8 cellular contexts compared by ENCODE assay signal in genomic region chr7:96075510-96076349, GRCh38.
DNase-seq lines count a peak whose midpoint lies in the region; ATAC-seq, FAIRE-seq and TF ChIP-seq lines count a peak whose summit lies in the region.

No MANE protein-coding gene starts in this region.

- peaks cover 5% of the 10 kb centered on the region for H3K4me1 Mint-ChIP-seq in activated CD4-positive, alpha-beta T cell treated with anti-CD3 and anti-CD28 coated beads, Interleukin-2, amount 10 ng/mL, durations not matched to agents 24 days and 14 days

- H3K9ac ChIP-seq in HepG2 (ENCODE audit: insufficient read depth, low read depth, low read length), result no peak overlapping the region

- intact Hi-C loops in activated CD4-positive, alpha-beta T cell treated with anti-CD3 and anti-CD28 coated beads, Interleukin-2, amount 10 ng/mL, durations not matched to agents 24 days and 14 days (cut with micrococcal nuclease), result loop anchor here (1.0 to 10.0 kb wide), 6 partner anchors 161 to 952 kb away; partner anchors contain the start of genes SEM1 and SLC25A13
- intact Hi-C loops in HepG2 (cut with micrococcal nuclease; ENCODE audit: unreplicated experiment), result loop anchor here (1.0 to 10.0 kb wide), 7 partner anchors 159 to 990 kb away; partner anchors contain the start of genes DLX6 and SEM1

- TF ChIP-seq CTCF in HepG2 (CRISPR knock-in tag; IDR thresholded peaks at IDR 0.05), result peak; percentile 91

- H3K36me3 Mint-ChIP-seq in activated CD4-positive, alpha-beta T cell treated with anti-CD3 and anti-CD28 coated beads, Interleukin-2, amount 10 ng/mL, durations not matched to agents 24 days and 14 days (ENCODE audit: low read depth), result no peaks in the 10 kb centered on the region

- no peaks in the 10 kb centered on the region for H4K20me1 ChIP-seq in HepG2 (ENCODE audit: insufficient read depth, low read length)

- no peaks in the 10 kb centered on the region for H3K36me3 ChIP-seq in HepG2 (replicated peaks in 1 of 2; ENCODE audit: control insufficient read depth in 1 of 2, insufficient read depth in 2 of 2, low read length in 2 of 2)

- no peak for FAIRE-seq in HepG2 (lab: Jason Lieb, UNC)

- H3K27me3 Mint-ChIP-seq in activated CD4-positive, alpha-beta T cell treated with anti-CD3 and anti-CD28 coated beads, Interleukin-2, amount 10 ng/mL, durations not matched to agents 24 days and 14 days, result peaks cover 45% of the 10 kb centered on the region

- TF ChIP-seq EP300 in HepG2 (IDR thresholded peaks at IDR 0.05; ENCODE audit: low read depth in 2 of 2, low read length in 2 of 2) (no peak), HepG2 (CRISPR knock-in tag; IDR thresholded peaks at IDR 0.05; ENCODE audit: borderline replicate concordance) (no peak)

- no peak for TF ChIP-seq POLR2A in HepG2 (IDR thresholded peaks at IDR 0.05; ENCODE audit: insufficient read depth in 1 of 2, low read depth in 2 of 2, low read length in 2 of 2)

- H3K27me3 ChIP-seq in HepG2 (ENCODE audit: control insufficient read depth in 1 of 2, insufficient read depth in 2 of 2, low read length in 2 of 2), result peaks cover 3 to 14% of the 10 kb centered on the region in 2 experiments; a peak in 3 of 5 replicates

- TF ChIP-seq RAD21 in HepG2 (CRISPR knock-in tag; IDR thresholded peaks at IDR 0.05), result peak; percentile 90

- H3K4me2 ChIP-seq in HepG2 (ENCODE audit: low read depth, low read length), result peak overlapping the region; percentile 80

- H3K4me1 ChIP-seq in HepG2 (ENCODE audit: insufficient read depth, low read length), result peaks cover 7% of the 10 kb centered on the region

- H3K9me3 ChIP-seq in HepG2 (ENCODE audit: low read length), result no peaks in the 10 kb centered on the region

- peak overlapping the region; percentile 50 for H2AFZ ChIP-seq in HepG2 (ENCODE audit: low read length)

- peak; percentile 73 for ATAC-seq in GM18870 (IDR thresholded peaks at IDR 0.05; ENCODE audit: unreplicated experiment)
- peak; percentile 91 for ATAC-seq in HG03175 (IDR thresholded peaks at IDR 0.05; ENCODE audit: unreplicated experiment)
- peak; percentile 99 for ATAC-seq in HepG2

- H3K27ac ChIP-seq in HepG2 (ENCODE audit: extremely low read length, insufficient read depth, low read length), result no peak overlapping the region

- H3K79me2 ChIP-seq in HepG2 (ENCODE audit: insufficient read depth, low read length), result no peaks in the 10 kb centered on the region

- no peaks in the 10 kb centered on the region for H3K9me3 Mint-ChIP-seq in activated CD4-positive, alpha-beta T cell treated with anti-CD3 and anti-CD28 coated beads, Interleukin-2, amount 10 ng/mL, durations not matched to agents 24 days and 14 days

- WGBS in HepG2 (ENCODE audit: low lambda C conversion rate), result under 1% methylated on average over 15 of the region's 47 CpGs

- BruUV-seq in HepG2 (replicated peaks; lab: Mats Ljungman, UMichigan), result no TSS peak

- peak overlapping the region; percentile 53 to 56 (median 56) for H3K4me3 ChIP-seq in HepG2 (replicated peaks in 1 of 3; ENCODE audit: insufficient read depth in 1 of 3, low read depth in 2 of 3, low read length in 3 of 3)

- no peak overlapping the region for H3K27ac Mint-ChIP-seq in activated CD4-positive, alpha-beta T cell treated with anti-CD3 and anti-CD28 coated beads, Interleukin-2, amount 10 ng/mL, durations not matched to agents 24 days and 14 days

- DNase-seq in AG08396 (ENCODE audit: low spot score) (peak; percentile 85), NCI-H345 (lab: John Stamatoyannopoulos, UW) (peak; percentile 85), dermis blood vessel endothelial cell (peak; percentile 78), HepG2 (ENCODE audit: low spot score) (peak; percentile 55)
- peak; percentile 81 for DNase-seq in activated CD4-positive, alpha-beta T cell treated with anti-CD3 and anti-CD28 coated beads, Interleukin-2, amount 10 ng/mL, durations not matched to agents 24 days and 14 days
- peak; percentile 34 to 39 for DNase-seq in stimulated activated CD4-positive, alpha-beta T cell treated with anti-CD3 and anti-CD28 coated beads, Interleukin-2, amount 100 ng/mL, for 48 hours

- CTCF ChIA-PET in HepG2 (lab: Yijun Ruan, JAX; ENCODE audit: low intra/inter-chr PET ratio, low total read pairs), result interaction anchor here (1.2 to 2.1 kb wide), 2 partner anchors 952 to 989 kb away, joined by 5 to 13 read pairs; no protein-coding TSS in a partner anchor

- in situ Hi-C loops in HepG2 (cut with HindIII; ENCODE audit: extremely low pct_ligation_motif_present, low pct_unique_long_range_greater_than_20kb), result loop anchor here (10.0 kb wide), 3 partner anchors 161 to 989 kb away; partner anchors contain the start of gene DLX5

- POLR2A ChIA-PET in HepG2 (lab: Yijun Ruan, JAX), result no interaction called here

- peak overlapping the region; percentile 78 for H3K4me3 Mint-ChIP-seq in activated CD4-positive, alpha-beta T cell treated with anti-CD3 and anti-CD28 coated beads, Interleukin-2, amount 10 ng/mL, durations not matched to agents 24 days and 14 days

TF ChIP-seq in HepG2, 621 proteins besides CTCF, POLR2A, EP300 and RAD21 (continues in another document):
- TF ChIP-seq SMC3 (IDR thresholded peaks at IDR 0.05; ENCODE audit: low read length) (peak; percentile 79), ZNF225 (CRISPR knock-in tag; IDR thresholded peaks at IDR 0.05) (no peak), ZNF777 (CRISPR knock-in tag; IDR thresholded peaks at IDR 0.05) (0 out of 2 replicates have a peak, but pooled peaks have one; percentile 23), ZBED4 (CRISPR knock-in tag; IDR thresholded peaks at IDR 0.05; ENCODE audit: borderline replicate concordance) (0 out of 2 replicates have a peak, but pooled peaks have one; percentile 78)
- TF ChIP-seq, protein P1, sequence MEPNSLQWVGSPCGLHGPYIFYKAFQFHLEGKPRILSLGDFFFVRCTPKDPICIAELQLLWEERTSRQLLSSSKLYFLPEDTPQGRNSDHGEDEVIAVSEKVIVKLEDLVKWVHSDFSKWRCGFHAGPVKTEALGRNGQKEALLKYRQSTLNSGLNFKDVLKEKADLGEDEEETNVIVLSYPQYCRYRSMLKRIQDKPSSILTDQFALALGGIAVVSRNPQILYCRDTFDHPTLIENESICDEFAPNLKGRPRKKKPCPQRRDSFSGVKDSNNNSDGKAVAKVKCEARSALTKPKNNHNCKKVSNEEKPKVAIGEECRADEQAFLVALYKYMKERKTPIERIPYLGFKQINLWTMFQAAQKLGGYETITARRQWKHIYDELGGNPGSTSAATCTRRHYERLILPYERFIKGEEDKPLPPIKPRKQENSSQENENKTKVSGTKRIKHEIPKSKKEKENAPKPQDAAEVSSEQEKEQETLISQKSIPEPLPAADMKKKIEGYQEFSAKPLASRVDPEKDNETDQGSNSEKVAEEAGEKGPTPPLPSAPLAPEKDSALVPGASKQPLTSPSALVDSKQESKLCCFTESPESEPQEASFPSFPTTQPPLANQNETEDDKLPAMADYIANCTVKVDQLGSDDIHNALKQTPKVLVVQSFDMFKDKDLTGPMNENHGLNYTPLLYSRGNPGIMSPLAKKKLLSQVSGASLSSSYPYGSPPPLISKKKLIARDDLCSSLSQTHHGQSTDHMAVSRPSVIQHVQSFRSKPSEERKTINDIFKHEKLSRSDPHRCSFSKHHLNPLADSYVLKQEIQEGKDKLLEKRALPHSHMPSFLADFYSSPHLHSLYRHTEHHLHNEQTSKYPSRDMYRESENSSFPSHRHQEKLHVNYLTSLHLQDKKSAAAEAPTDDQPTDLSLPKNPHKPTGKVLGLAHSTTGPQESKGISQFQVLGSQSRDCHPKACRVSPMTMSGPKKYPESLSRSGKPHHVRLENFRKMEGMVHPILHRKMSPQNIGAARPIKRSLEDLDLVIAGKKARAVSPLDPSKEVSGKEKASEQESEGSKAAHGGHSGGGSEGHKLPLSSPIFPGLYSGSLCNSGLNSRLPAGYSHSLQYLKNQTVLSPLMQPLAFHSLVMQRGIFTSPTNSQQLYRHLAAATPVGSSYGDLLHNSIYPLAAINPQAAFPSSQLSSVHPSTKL (CRISPR knock-in tag; IDR thresholded peaks at IDR 0.05), result peak; percentile 13; the same call in 1 of the 2 replicates
- TF ChIP-seq, protein P2, sequence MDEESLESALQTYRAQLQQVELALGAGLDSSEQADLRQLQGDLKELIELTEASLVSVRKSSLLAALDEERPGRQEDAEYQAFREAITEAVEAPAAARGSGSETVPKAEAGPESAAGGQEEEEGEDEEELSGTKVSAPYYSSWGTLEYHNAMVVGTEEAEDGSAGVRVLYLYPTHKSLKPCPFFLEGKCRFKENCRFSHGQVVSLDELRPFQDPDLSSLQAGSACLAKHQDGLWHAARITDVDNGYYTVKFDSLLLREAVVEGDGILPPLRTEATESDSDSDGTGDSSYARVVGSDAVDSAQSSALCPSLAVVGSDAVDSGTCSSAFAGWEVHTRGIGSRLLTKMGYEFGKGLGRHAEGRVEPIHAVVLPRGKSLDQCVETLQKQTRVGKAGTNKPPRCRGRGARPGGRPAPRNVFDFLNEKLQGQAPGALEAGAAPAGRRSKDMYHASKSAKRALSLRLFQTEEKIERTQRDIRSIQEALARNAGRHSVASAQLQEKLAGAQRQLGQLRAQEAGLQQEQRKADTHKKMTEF (CRISPR knock-in tag; IDR thresholded peaks at IDR 0.05), result no peak
